In genomic region chr5:141618030-141618803, GRCh38 we compare ENCODE assay signal across 8 cellular contexts. TPM values are rescaled to one million over a fixed set of nuclear protein-coding genes. Genes with fewer than 3 reads are reported as not detected.
DNase-seq lines count a peak whose midpoint lies in the region; ATAC-seq and TF ChIP-seq lines count a peak whose summit lies in the region.

No MANE protein-coding gene starts in this region.

- TF ChIP-seq POLR2A in erythroblast (IDR thresholded peaks at IDR 0.05; ENCODE audit: low read length) (no peak), upper lobe of left lung (IDR thresholded peaks at IDR 0.05) (no peak)

- peaks cover 32 to 59% (median 49%) of the 10 kb centered on the region in 4 donors for H3K4me1 Mint-ChIP-seq in naive thymus-derived CD8-positive, alpha-beta T cell

- H3K27ac ChIP-seq in upper lobe of left lung, result peak overlapping the region; percentile 95 to 98 (median 97)

- H3K9me3 ChIP-seq in upper lobe of left lung, result no peaks in the 10 kb centered on the region

- H3K4me1 ChIP-seq in upper lobe of left lung, result peaks cover 18 to 38% (median 34%) of the 10 kb centered on the region in 4 donors

- H3K4me3 Mint-ChIP-seq in naive thymus-derived CD8-positive, alpha-beta T cell, result peak overlapping the region; percentile 94 to 100 (median 98)

- ATAC-seq in GM18867 (IDR thresholded peaks at IDR 0.05; ENCODE audit: unreplicated experiment) (peak; percentile 26), HG03064 (IDR thresholded peaks at IDR 0.05; ENCODE audit: low read depth, unreplicated experiment) (peak; percentile 27), upper lobe of left lung (ENCODE audit: low FRiP score in 2 of 2) (peak; percentile 63 to 86)
- ATAC-seq in naive thymus-derived CD8-positive, alpha-beta T cell, result peak; percentile 43 to 52

- H3K9me3 Mint-ChIP-seq in naive thymus-derived CD8-positive, alpha-beta T cell, result no peaks in the 10 kb centered on the region

- H3K36me3 Mint-ChIP-seq in naive thymus-derived CD8-positive, alpha-beta T cell, result peaks cover 0 to 26% (median 10%) of the 10 kb centered on the region in 3 donors

- H3K27me3 Mint-ChIP-seq in naive thymus-derived CD8-positive, alpha-beta T cell, result no peaks in the 10 kb centered on the region

- no peak for TF ChIP-seq CTCF in upper lobe of left lung (IDR thresholded peaks at IDR 0.05)

- peak overlapping the region; percentile 32 to 94 (median 81) for H3K4me3 ChIP-seq in upper lobe of left lung

- no peaks in the 10 kb centered on the region for H3K27me3 ChIP-seq in upper lobe of left lung

- POLR2A ChIA-PET in naive thymus-derived CD8-positive, alpha-beta T cell (lab: Charles Lee), result interaction anchor here (1.4 to 5.6 kb wide), 15 partner anchors 11 to 1216 kb away, joined by 3 to 98 read pairs (median 8); partner anchors contain the start of genes DELE1, FCHSD1, HDAC3 and RELL2

- peak overlapping the region; percentile 94 to 99 (median 96) for H3K27ac Mint-ChIP-seq in naive thymus-derived CD8-positive, alpha-beta T cell

- no peak for TF ChIP-seq EP300 in upper lobe of left lung (IDR thresholded peaks at IDR 0.05)

- DNase-seq in AG08396 (ENCODE audit: low spot score), result peak; percentile 43
- peak; percentile 21 for DNase-seq in NCI-H510A treated with DMSO at 0.1 percent for 48 hours (lab: John Stamatoyannopoulos, UW)
- DNase-seq in activated CD8-positive, alpha-beta memory T cell treated with anti-CD3 and anti-CD28 coated beads, Interleukin-2, amount 50 U/mL, for 4 hours, result peak; percentile 57
- DNase-seq in erythroblast (lab: John Stamatoyannopoulos, UW), result peak; percentile 75 to 82
- peak; percentile 21 to 71 (median 46) for DNase-seq in naive thymus-derived CD8-positive, alpha-beta T cell
- peak; percentile 69 to 82 for DNase-seq in upper lobe of left lung

- H3K36me3 ChIP-seq in upper lobe of left lung, result peaks cover 0 to 35% (median 17%) of the 10 kb centered on the region in 4 donors

- 1 to 2% methylated on average over 22 to 34 of the region's 36 CpGs for WGBS in upper lobe of left lung, 2 donors

RNA-seq across cellular contexts. Expression of gene DIAPH1, which starts 0.6 kb away (rescaled TPM):
- total RNA-seq in naive thymus-derived CD8-positive, alpha-beta T cell, result 100 to 1,000 TPM; 171 to 183 TPM
- polyA plus RNA-seq in naive thymus-derived CD8-positive, alpha-beta T cell, result 100 to 1,000 TPM in 1 of 3 donors, 10 to 100 TPM in 2; 87.4 to 105 (median 92.9) TPM
- 100 to 1,000 TPM in 5 of 6 donors, 10 to 100 TPM in 1; 96.4 to 175 (median 133) TPM for total RNA-seq in upper lobe of left lung

RNA-seq across cellular contexts. Expression of gene HDAC3, which starts 18.4 kb away (rescaled TPM):
- total RNA-seq in naive thymus-derived CD8-positive, alpha-beta T cell, result 10 to 100 TPM; 71.1 to 81.6 TPM
- polyA plus RNA-seq in naive thymus-derived CD8-positive, alpha-beta T cell, result 100 to 1,000 TPM in 1 of 3 donors, 10 to 100 TPM in 2; 85.7 to 100 (median 91.7) TPM
- 10 to 100 TPM; 37.2 to 76.5 (median 47.6) TPM for total RNA-seq in upper lobe of left lung

RNA-seq across cellular contexts. Expression of gene RELL2, which starts 18.6 kb away (rescaled TPM):
- 10 to 100 TPM; 22.3 to 23.9 TPM for total RNA-seq in naive thymus-derived CD8-positive, alpha-beta T cell
- 1 to 10 TPM; 2.6 to 3.9 (median 3.4) TPM for polyA plus RNA-seq in naive thymus-derived CD8-positive, alpha-beta T cell
- total RNA-seq in upper lobe of left lung, result 1 to 10 TPM; 2.6 to 9.4 (median 6.5) TPM

RNA-seq across cellular contexts. Expression of gene FCHSD1, which starts 33.0 kb away (rescaled TPM):
- total RNA-seq in naive thymus-derived CD8-positive, alpha-beta T cell, result 100 to 1,000 TPM; 110 to 115 TPM
- 1 to 10 TPM; 8.8 to 9.4 (median 9.3) TPM for polyA plus RNA-seq in naive thymus-derived CD8-positive, alpha-beta T cell
- 100 to 1,000 TPM in 1 of 6 donors, 10 to 100 TPM in 5; 10.2 to 106 (median 32.7) TPM for total RNA-seq in upper lobe of left lung

Comparison
In these comparisons a context has a peak if more than half of its experiments do, and no peak if none do; other contexts are left out.
1. Peak in every context shown above with its lines: DNase-seq, ATAC-seq, H3K4me3 ChIP-seq and H3K27ac ChIP-seq.
2. DNase-seq: peak in every context shown above with its lines; median percentile 78 in erythroblast; 76 in upper lobe of left lung; 57 in activated CD8-positive, alpha-beta memory T cell treated with anti-CD3 and anti-CD28 coated beads, Interleukin-2, amount 50 U/mL, for 4 hours; 46 in naive thymus-derived CD8-positive, alpha-beta T cell; 43 in AG08396; 21 in NCI-H510A treated with DMSO at 0.1 percent for 48 hours.